8 cellular contexts compared by ENCODE assay signal in genomic region chr15:40357246-40357645, GRCh38. TPM values are rescaled to one million over a fixed set of nuclear protein-coding genes. Genes with fewer than 3 reads are reported as not detected.
A peak's percentile ranks its signal among the peaks of the same experiment; 100 is the strongest.
DNase-seq lines count a peak whose midpoint lies in the region; ATAC-seq and TF ChIP-seq lines count a peak whose summit lies in the region.
"Had no signal": no experiment of that assay in that cellular context is flagged by ENCODE, and none has a peak within 500 bp of the region (broad histone marks: within the 10 kb centered on the region; RNA-seq: fewer than 3 reads in every experiment).

No MANE protein-coding gene starts in this region.

- H3K27me3 ChIP-seq in CD8-positive, alpha-beta T cell (ENCODE audit: insufficient read depth, low read length) = no peaks in the 10 kb centered on the region
- H3K27me3 ChIP-seq in duodenal mucosa (ENCODE audit: control insufficient read depth in 1 of 2, insufficient read depth in 2 of 2, low read length in 2 of 2) (no peaks in the 10 kb centered on the region), neuron (ENCODE audit: insufficient read depth, low read length) (peaks cover 52% of the 10 kb centered on the region)

- no peaks in the 10 kb centered on the region for H3K9me3 Mint-ChIP-seq in CD8-positive, alpha-beta T cell
- H3K9me3 Mint-ChIP-seq in chondrocyte (ENCODE audit: low read depth) = no peaks in the 10 kb centered on the region

- peak overlapping the region in 1 of 2 donors; percentile 35 for H3K9ac ChIP-seq in duodenal mucosa (ENCODE audit: low read depth in 1 of 2, low read length in 2 of 2)

- peak overlapping the region; percentile 96 for H2AFZ ChIP-seq in neuron (ENCODE audit: low read depth, low read length)

- H3K9me3 ChIP-seq in CD8-positive, alpha-beta T cell (ENCODE audit: low read length) = no peaks in the 10 kb centered on the region
- H3K9me3 ChIP-seq in duodenal mucosa (ENCODE audit: control insufficient read depth in 1 of 2, low read length in 2 of 2) (no peaks in the 10 kb centered on the region), neuron (ENCODE audit: low read length) (no peaks in the 10 kb centered on the region)

- DNase-seq in CD8-positive, alpha-beta T cell = no peak
- DNase-seq in Jurkat, Clone E6-1 (ENCODE audit: low read depth, low spot score) = no peak
- DNase-seq in HCEC 1CT (no peak), chondrocyte (ENCODE audit: low spot score) (no peak), epidermal melanocyte (ENCODE audit: insufficient read length, low spot score) (no peak)

- H3K4me3 ChIP-seq in CD8-positive, alpha-beta T cell (ENCODE audit: low read depth, low read length) = no peak overlapping the region
- H3K4me3 ChIP-seq in Jurkat, Clone E6-1 (ENCODE audit: low read length) = peak overlapping the region; percentile 68
- H3K4me3 ChIP-seq in duodenal mucosa (ENCODE audit: low read depth in 1 of 2, low read length in 2 of 2) (peak overlapping the region; percentile 8 to 59), neuron (ENCODE audit: low read length) (peak overlapping the region; percentile 79)

- no peak for TF ChIP-seq CTCF in CD8-positive, alpha-beta T cell (IDR thresholded peaks at IDR 0.05)
- TF ChIP-seq CTCF in chondrocyte (IDR thresholded peaks at IDR 0.05) = no peak

- H3K4me3 Mint-ChIP-seq in CD8-positive, alpha-beta T cell = peak overlapping the region; percentile 83
- H3K4me3 Mint-ChIP-seq in chondrocyte (ENCODE audit: unreplicated experiment) = no peak overlapping the region

- peaks cover 2% of the 10 kb centered on the region for H3K36me3 Mint-ChIP-seq in CD8-positive, alpha-beta T cell
- H3K36me3 Mint-ChIP-seq in chondrocyte (ENCODE audit: low read depth) = no peaks in the 10 kb centered on the region

- H3K27me3 Mint-ChIP-seq in CD8-positive, alpha-beta T cell (ENCODE audit: low read depth) = peaks cover 2% of the 10 kb centered on the region
- H3K27me3 Mint-ChIP-seq in chondrocyte (ENCODE audit: low read depth) = peaks cover 3% of the 10 kb centered on the region

- ATAC-seq in CD8-positive, alpha-beta T cell = no peak

- H3K27ac Mint-ChIP-seq in CD8-positive, alpha-beta T cell = no peak overlapping the region
- H3K27ac Mint-ChIP-seq in chondrocyte (ENCODE audit: unreplicated experiment) = no peak overlapping the region

- CTCF ChIA-PET in CD8-positive, alpha-beta T cell (lab: Charles Lee) = interaction anchor here (0.6 to 1.9 kb wide), 5 partner anchors 11 to 298 kb away, joined by 3 to 10 read pairs (median 3); no protein-coding TSS in a partner anchor

- H3K27ac ChIP-seq in CD8-positive, alpha-beta T cell (ENCODE audit: low read depth, low read length) = no peak overlapping the region
- no peak overlapping the region for H3K27ac ChIP-seq in duodenal mucosa (ENCODE audit: low read depth, low read length)

- POLR2A ChIA-PET in CD8-positive, alpha-beta T cell (lab: Charles Lee) = interaction anchor here (0.8 to 2.6 kb wide), 2 partner anchors 10 to 63 kb away, joined by 3 to 14 read pairs; no protein-coding TSS in a partner anchor

- peaks cover 13% of the 10 kb centered on the region for H3K4me1 ChIP-seq in CD8-positive, alpha-beta T cell (ENCODE audit: insufficient read depth, low read length)
- H3K4me1 ChIP-seq in duodenal mucosa (ENCODE audit: control insufficient read depth in 1 of 2, insufficient read depth in 2 of 2, low read length in 2 of 2) = peaks cover 39 to 41% of the 10 kb centered on the region in 2 donors
- peaks cover 13% of the 10 kb centered on the region for H3K4me1 ChIP-seq in neuron (ENCODE audit: insufficient read depth, low read length)

- peaks cover 9% of the 10 kb centered on the region for H3K4me1 Mint-ChIP-seq in CD8-positive, alpha-beta T cell (ENCODE audit: low read depth)
- H3K4me1 Mint-ChIP-seq in chondrocyte (ENCODE audit: low read depth) = peaks cover 39% of the 10 kb centered on the region

- H3K36me3 ChIP-seq in CD8-positive, alpha-beta T cell (ENCODE audit: insufficient read depth, low read length) = no peaks in the 10 kb centered on the region
- H3K36me3 ChIP-seq in duodenal mucosa (ENCODE audit: control insufficient read depth in 1 of 2, insufficient read depth in 2 of 2, low read length in 2 of 2) = peaks cover 15 to 27% of the 10 kb centered on the region in 2 donors
- no peaks in the 10 kb centered on the region for H3K36me3 ChIP-seq in neuron (ENCODE audit: insufficient read depth, low read length)

- intact Hi-C loops in CD8-positive, alpha-beta T cell (cut with DNase I, micrococcal nuclease) = loop anchor here (5.0 kb wide), 2 partner anchors 35 to 50 kb away; partner anchors contain the start of genes INAFM2 (in 1 of the 2) and IVD (in 1 of the 2)

RNA-seq across cellular contexts. Expression of gene DISP2, which starts 0.8 kb away (rescaled TPM):
- under 1 TPM; 0.05 to 0.25 TPM for total RNA-seq in CD8-positive, alpha-beta T cell
- 4.3 TPM for polyA plus RNA-seq in Jurkat, Clone E6-1 (2012; ENCODE audit: insufficient read depth, insufficient read length)
- 1.3 to 2.2 TPM (median 1.4 TPM) in 3 replicates for total RNA-seq in chondrocyte

RNA-seq across cellular contexts. Expression of gene PHGR1, which starts 6.4 kb away (rescaled TPM):
- total RNA-seq in CD8-positive, alpha-beta T cell = not detected
- polyA plus RNA-seq in Jurkat, Clone E6-1 (2012; ENCODE audit: insufficient read depth, insufficient read length) = not detected
- not detected in 3 replicates for total RNA-seq in chondrocyte
- total RNA-seq: lung microvascular endothelial cell had no signal

RNA-seq across cellular contexts. Expression of gene CCDC9B, which starts 16.5 kb away (rescaled TPM):
- 1 to 10 TPM in 1 of 2 experiments, under 1 TPM in 1; 0.60 to 1.1 TPM for total RNA-seq in CD8-positive, alpha-beta T cell
- 1.5 TPM for polyA plus RNA-seq in Jurkat, Clone E6-1 (2012; ENCODE audit: insufficient read depth, insufficient read length)
- total RNA-seq in chondrocyte = 55.4 to 60.0 TPM (median 58.0 TPM) in 3 replicates

RNA-seq across cellular contexts. Expression of gene KNSTRN, which starts 25.3 kb away (rescaled TPM):
- 1 to 10 TPM; 3.8 to 5.4 TPM for total RNA-seq in CD8-positive, alpha-beta T cell
- polyA plus RNA-seq in Jurkat, Clone E6-1 (2012; ENCODE audit: insufficient read depth, insufficient read length) = 150 TPM
- total RNA-seq in chondrocyte = 20.9 to 28.4 TPM (median 27.9 TPM) in 3 replicates

RNA-seq across cellular contexts. Expression of gene INAFM2, which starts 33.8 kb away (rescaled TPM):
- 1 to 10 TPM; 4.3 to 8.1 TPM for total RNA-seq in CD8-positive, alpha-beta T cell
- 23.3 TPM for polyA plus RNA-seq in Jurkat, Clone E6-1 (2012; ENCODE audit: insufficient read depth, insufficient read length)
- total RNA-seq in chondrocyte = 68.8 to 128 TPM (median 80.6 TPM) in 3 replicates

Comparison
In these comparisons a context has a peak if more than half of its experiments do, and no peak if none do; other contexts are left out.
1. RNA of gene CCDC9B, which starts 16.5 kb away (total RNA-seq): 55.4 to 60.0 TPM in chondrocyte; 0.60 to 1.1 TPM in CD8-positive, alpha-beta T cell; every median in the first group is over 10 times any median in the second.